In genomic region chr4:145622067-145622466, GRCh38 we compare ENCODE assay signal across 10 cellular contexts. TPM values are rescaled to one million over a fixed set of nuclear protein-coding genes. Genes with fewer than 3 reads are reported as not detected.
"Had no signal": no experiment of that assay in that cellular context is flagged by ENCODE, and none has a peak within 500 bp of the region (broad histone marks: within the 10 kb centered on the region; RNA-seq: fewer than 3 reads in every experiment).

No MANE protein-coding gene starts in this region.

RNA-seq across cellular contexts. Expression of gene C4orf51, which starts 57.9 kb away (rescaled TPM):
- total RNA-seq: activated CD4-positive, alpha-beta memory T cell treated with anti-CD3 and anti-CD28 coated beads for 36 hours; activated CD4-positive, alpha-beta T cell treated with anti-CD3 and anti-CD28 coated beads for 36 hours; activated naive CD8-positive, alpha-beta T cell treated with anti-CD3 and anti-CD28 coated beads, Interleukin-2, amount 10 ng/mL, durations not matched to agents 7 days and 5 days; ascending aorta; cardiac muscle cell; RPMI7951; SJCRH30; T-helper 1 cell treated with Interleukin-12 subunit alpha and Interleukin-12 subunit beta and Interleukin-4 antibody, amounts not matched to agents 30 ng/mL and 1 ng/mL, for 36 hours; T-helper 2 cell treated with Interferon-gamma antibody and Interleukin-4, amounts not matched to agents 100 ng/mL and 5 ng/mL, for 36 hours had no signal
- polyA plus RNA-seq: adipose tissue, cardiac muscle cell had no signal
